ENCODE assay signal across 17 cellular contexts in genomic region chr6:56505861-56506260, GRCh38.
DNase-seq lines count a peak whose midpoint lies in the region; ATAC-seq, FAIRE-seq and TF ChIP-seq lines count a peak whose summit lies in the region.
"Had no signal": no experiment of that assay in that cellular context is flagged by ENCODE, and none has a peak within 500 bp of the region (broad histone marks: within the 10 kb centered on the region; RNA-seq: fewer than 3 reads in every experiment).

No MANE protein-coding gene starts in this region.

- no peaks in the 10 kb centered on the region for H3K27me3 ChIP-seq in heart right ventricle
- H3K27me3 ChIP-seq in stomach: no peaks in the 10 kb centered on the region
- H3K27me3 ChIP-seq: Peyer's patch had no signal

- H3K4me1 ChIP-seq in heart right ventricle (peaks cover 0 to 70% (median 44%) of the 10 kb centered on the region in 9 donors), stomach (peaks cover 0 to 27% (median 10%) of the 10 kb centered on the region in 4 donors)
- H3K4me1 ChIP-seq: HAP-1, Peyer's patch had no signal

- intact Hi-C loops in heart right ventricle (cut with DNase I) (no loop called here), cardiac septum (cut with DNase I) (no loop called here), stomach (cut with DNase I; ENCODE audit: low total_unique reads) (no loop called here)

- TF ChIP-seq CTCF in heart right ventricle (IDR thresholded peaks at IDR 0.05) (no peak), stomach (IDR thresholded peaks at IDR 0.05) (no peak)

- TF ChIP-seq POLR2A in stomach (IDR thresholded peaks at IDR 0.05): no peak

- in situ Hi-C loops in ACHN (cut with HindIII; ENCODE audit: low pct_ligation_motif_present, low pct_unique_long_range_greater_than_20kb, low sequenced_read_pairs): no loop called here

- H3K9me3 ChIP-seq in heart right ventricle (no peaks in the 10 kb centered on the region), stomach (no peaks in the 10 kb centered on the region)
- H3K9me3 ChIP-seq: A549, HAP-1, Peyer's patch had no signal

- peaks cover 0 to 97% (median 22%) of the 10 kb centered on the region in 9 donors for H3K36me3 ChIP-seq in heart right ventricle
- peaks cover 20 to 56% (median 37%) of the 10 kb centered on the region in 4 donors for H3K36me3 ChIP-seq in stomach

- no peak overlapping the region for H3K4me3 ChIP-seq in heart right ventricle
- H3K4me3 ChIP-seq in stomach: no peak overlapping the region
- H3K4me3 ChIP-seq: A549, HAP-1, Peyer's patch had no signal

- no peak for TF ChIP-seq EP300 in stomach (IDR thresholded peaks at IDR 0.05)

- H3K27ac ChIP-seq in heart right ventricle (peak overlapping the region in 9 of 10 donors; percentile 10 to 81 (median 63)), stomach (peak overlapping the region in 3 of 5 donors; percentile 20 to 73 (median 57))
- H3K27ac ChIP-seq: A549 had no signal

- peak; percentile 65 for FAIRE-seq in islet of Langerhans (lab: Jason Lieb, UNC)
- FAIRE-seq: A549 had no signal

- DNase-seq in heart right ventricle (no peak), cardiac septum (ENCODE audit: low spot score) (no peak), stomach (no peak), ACHN (no peak), mucosa of gallbladder (ENCODE audit: low spot score) (no peak)
- DNase-seq: COR-L47, DMS53, MV-4-11, NCI-H1417 treated with DMSO at 0.1 percent for 48 hours, NCI-H2029, NCI-H524, Peyer's patch had no signal

- ATAC-seq in heart right ventricle: peak in 1 of 8 donors; percentile 71
- no peak for ATAC-seq in GM19324 (IDR thresholded peaks at IDR 0.05; ENCODE audit: low FRiP score, unreplicated experiment)
- ATAC-seq in HG03457 (IDR thresholded peaks at IDR 0.05; ENCODE audit: unreplicated experiment): no peak
- ATAC-seq: A549 had no signal
